ENCODE assay signal across 8 cellular contexts in the genomic region with DNA sequence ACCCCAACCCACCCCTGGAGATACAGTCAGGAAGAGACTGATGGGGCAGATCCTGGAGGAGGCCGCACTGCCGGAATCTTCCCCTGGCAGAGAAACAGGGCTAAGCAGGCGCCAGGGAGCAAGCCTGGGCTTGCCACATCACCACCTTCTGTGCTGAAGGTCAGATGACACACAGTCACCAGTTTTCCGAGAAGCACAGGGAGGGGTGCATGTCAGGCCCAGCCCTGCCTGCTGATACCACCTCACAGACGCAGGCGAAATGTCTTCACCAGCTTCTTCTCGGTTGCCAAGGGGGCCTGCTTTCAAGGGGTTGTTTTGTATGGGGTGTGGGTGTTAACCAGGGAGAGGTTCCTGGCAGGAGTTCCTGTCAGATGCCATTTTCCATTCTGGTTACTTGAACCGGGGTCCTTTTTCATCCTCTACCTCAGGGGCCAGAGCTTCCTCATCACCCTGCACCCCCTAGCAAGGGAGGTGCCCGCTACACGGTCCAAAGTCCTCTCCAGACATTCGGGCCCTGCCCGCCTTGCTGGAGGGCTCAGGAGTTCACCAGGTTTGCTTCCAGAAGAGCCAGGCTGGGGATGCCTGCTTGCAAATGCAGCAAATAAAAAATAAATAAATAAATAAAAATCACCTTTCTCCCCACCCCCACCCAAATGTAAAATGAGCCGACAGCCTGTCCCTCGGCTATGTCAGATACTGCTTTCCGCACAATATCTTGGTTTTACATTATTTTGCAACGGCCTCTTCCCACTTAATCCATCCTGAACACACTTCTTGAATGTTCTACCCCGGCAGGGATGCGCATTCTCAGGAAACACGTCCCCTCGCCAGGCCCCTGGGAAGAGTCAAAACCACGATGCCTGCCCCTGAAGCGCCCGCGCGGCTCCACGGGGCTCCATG. TPM values are rescaled to one million over a fixed set of nuclear protein-coding genes. Genes with fewer than 3 reads are reported as not detected.
A peak's percentile ranks its signal among the peaks of the same experiment; 100 is the strongest.
DNase-seq lines count a peak whose midpoint lies in the region; ATAC-seq, FAIRE-seq and TF ChIP-seq lines count a peak whose summit lies in the region.

No MANE protein-coding gene starts in this region.

- peak; percentile 96 for DNase-seq in A172 (ENCODE audit: low spot score)
- no peak for DNase-seq in GM19239 (ENCODE audit: insufficient read length, low spot score)
- peak; percentile 64 for DNase-seq in NCI-H345 treated with DMSO at 0.1 percent for 48 hours (lab: John Stamatoyannopoulos, UW; ENCODE audit: unreplicated experiment)
- DNase-seq in activated CD4-positive, CD25-positive, alpha-beta regulatory T cell treated with anti-CD3 and anti-CD28 coated beads, Interleukin-2, amount 50 U/mL, for 72 hours = peak; percentile 81
- peak; percentile 73 to 85 for DNase-seq in central memory CD8-positive, alpha-beta T cell (ENCODE audit: low spot score in 2 of 2)
- peak; percentile 97 for DNase-seq in kidney
- DNase-seq in stimulated activated CD4-positive, alpha-beta T cell treated with anti-CD3 and anti-CD28 coated beads, Interleukin-12 subunit alpha, Interleukin-12 subunit beta, amount 100 ng/mL, for 4 hours = peak; percentile 76

- no peaks in the 10 kb centered on the region for H3K9me3 Mint-ChIP-seq in central memory CD8-positive, alpha-beta T cell

- H3K27ac Mint-ChIP-seq in central memory CD8-positive, alpha-beta T cell (ENCODE audit: low read depth) = peak overlapping the region; percentile 100

- peak; percentile 64 for FAIRE-seq in GM19239 (lab: Jason Lieb, UNC)
- no peak for FAIRE-seq in kidney (lab: Jason Lieb, UNC)

- peaks cover 17 to 38% of the 10 kb centered on the region in 2 donors for H3K36me3 ChIP-seq in kidney (ENCODE audit: control insufficient read depth in 1 of 2, insufficient read depth in 2 of 2, low read length in 2 of 2)

- peak; percentile 47 for ATAC-seq in central memory CD8-positive, alpha-beta T cell (replicated peaks; ENCODE audit: extremely low read depth, poor library complexity, severe bottlenecking)
- ATAC-seq in HG02870 (IDR thresholded peaks at IDR 0.05; ENCODE audit: unreplicated experiment) = no peak

- intact Hi-C loops in kidney (cut with DNase I) = no loop called here

- H3K9ac ChIP-seq in kidney (ENCODE audit: low read length in 2 of 2) = peak overlapping the region; percentile 96 to 97

- H3K4me3 ChIP-seq in kidney (ENCODE audit: low read length in 2 of 2) = peak overlapping the region; percentile 65 to 80

- peak overlapping the region; percentile 100 for H3K4me3 Mint-ChIP-seq in central memory CD8-positive, alpha-beta T cell

- H3K4me1 Mint-ChIP-seq in central memory CD8-positive, alpha-beta T cell = peaks cover 87% of the 10 kb centered on the region

- H3K27me3 Mint-ChIP-seq in central memory CD8-positive, alpha-beta T cell = no peaks in the 10 kb centered on the region

- no peak for TF ChIP-seq CTCF in kidney (IDR thresholded peaks at IDR 0.05; ENCODE audit: borderline replicate concordance, extremely low read depth, insufficient read depth)

- H3K9me3 ChIP-seq in kidney (ENCODE audit: control insufficient read depth in 1 of 2, low read length in 2 of 2) = no peaks in the 10 kb centered on the region

- peaks cover 30 to 37% of the 10 kb centered on the region in 2 donors for H3K4me1 ChIP-seq in kidney (ENCODE audit: control insufficient read depth in 1 of 2, insufficient read depth in 1 of 2, low read depth in 1 of 2, low read length in 2 of 2)

- H3K27ac ChIP-seq in kidney (ENCODE audit: low read depth in 2 of 2, low read length in 2 of 2) = peak overlapping the region; percentile 99 to 100

- H3K36me3 Mint-ChIP-seq in central memory CD8-positive, alpha-beta T cell (ENCODE audit: insufficient read depth) = peaks cover 61% of the 10 kb centered on the region

RNA-seq across cellular contexts. Expression of a gene that starts 1.1 kb away (rescaled TPM):
- 20.6 and 28.9 TPM in 2 replicates for total RNA-seq in A172 (2014; rRNA removed; shearing (Covaris generic))
- 1,006 TPM for total RNA-seq in kidney
- 595 TPM for polyA plus RNA-seq in kidney (ENCODE audit: insufficient read depth, low read depth, low replicate concordance)

RNA-seq across cellular contexts. Expression of a gene that starts 35.0 kb away (rescaled TPM):
- 21.5 and 36.9 TPM in 2 replicates for total RNA-seq in A172 (2014; rRNA removed; shearing (Covaris generic))
- total RNA-seq in kidney = 41.3 TPM
- 9.4 TPM for polyA plus RNA-seq in kidney (ENCODE audit: insufficient read depth, low read depth, low replicate concordance)

RNA-seq across cellular contexts. Expression of a gene that starts 39.0 kb away (rescaled TPM):
- total RNA-seq in A172 (2014; rRNA removed; shearing (Covaris generic)) = 3.5 and 7.0 TPM in 2 replicates
- 14.7 TPM for total RNA-seq in kidney
- 4.1 TPM for polyA plus RNA-seq in kidney (ENCODE audit: insufficient read depth, low read depth, low replicate concordance)

Comparison
In these comparisons a context has a peak if more than half of its experiments do, and no peak if none do; other contexts are left out.
1. RNA of a gene that starts 1.1 kb away (total RNA-seq): 1,006 TPM in kidney (single experiment); 20.6 to 28.9 TPM in A172; every median in the first group is over 10 times any median in the second.